Comparison of ENCODE assay signal across 8 cellular contexts in genomic region chr4:15963001-15963451, GRCh38. TPM values are rescaled to one million over a fixed set of nuclear protein-coding genes. Genes with fewer than 3 reads are reported as not detected.
DNase-seq lines count a peak whose midpoint lies in the region; ATAC-seq and TF ChIP-seq lines count a peak whose summit lies in the region.

Gene FGFBP2 (minus strand): TSS chr4:15963175. CDS start chr4:15963129, 46 bp downstream.

- peaks cover 30% of the 10 kb centered on the region for H3K4me1 Mint-ChIP-seq in activated naive CD8-positive, alpha-beta T cell treated with anti-CD3 and anti-CD28 coated beads, Interleukin-2, amount 10 ng/mL, durations not matched to agents 7 days and 5 days

- H3K4me3 ChIP-seq in RWPE2 (ENCODE audit: severe bottlenecking): no peak within 1 kb of the TSS

- no peaks in the 10 kb centered on the region for H3K36me3 ChIP-seq in RWPE2 (ENCODE audit: low read depth)

- intact Hi-C loops in Right ventricle myocardium inferior (cut with DNase I) (loop anchor here (5.0 kb wide), 1 partner anchor 39 kb away; no protein-coding TSS in a partner anchor), cardiac septum (cut with DNase I) (loop anchor here (5.0 kb wide), 1 partner anchor 39 kb away; no protein-coding TSS in a partner anchor)

- H3K27me3 ChIP-seq in RWPE2 (ENCODE audit: insufficient read depth, poor library complexity, severe bottlenecking): no peaks in the 10 kb centered on the region

- H3K9me3 ChIP-seq in RWPE2 (ENCODE audit: severe bottlenecking): no peaks in the 10 kb centered on the region

- POLR2A ChIA-PET in activated naive CD8-positive, alpha-beta T cell treated with anti-CD3 and anti-CD28 coated beads, Interleukin-2, amount 10 ng/mL, durations not matched to agents 7 days and 5 days (lab: Charles Lee): interaction anchor here (0.9 to 1.6 kb wide), 3 partner anchors 10 to 207 kb away, joined by 3 to 4 read pairs (median 3); no protein-coding TSS in a partner anchor

- no peak within 1 kb of the TSS for H3K27ac ChIP-seq in RWPE2 (ENCODE audit: poor library complexity, severe bottlenecking)

- peak; percentile 67 for ATAC-seq in Right ventricle myocardium inferior
- peak; percentile 58 for ATAC-seq in HG03103 (IDR thresholded peaks at IDR 0.05; ENCODE audit: low read depth, unreplicated experiment)
- ATAC-seq in RWPE2 (ENCODE audit: low read depth): peak; percentile 85
- ATAC-seq in activated naive CD8-positive, alpha-beta T cell treated with anti-CD3 and anti-CD28 coated beads, Interleukin-2, amount 10 ng/mL, durations not matched to agents 7 days and 5 days (ENCODE audit: low read depth): peak; percentile 86
- ATAC-seq in HG02938 (IDR thresholded peaks at IDR 0.05; ENCODE audit: unreplicated experiment): no peak

- TF ChIP-seq CTCF in RWPE2 (IDR thresholded peaks at IDR 0.05; ENCODE audit: poor library complexity, severe bottlenecking): peak; percentile 64

- H3K4me1 ChIP-seq in RWPE2 (ENCODE audit: insufficient read depth, poor library complexity, severe bottlenecking): no peaks in the 10 kb centered on the region

- H3K27me3 Mint-ChIP-seq in activated naive CD8-positive, alpha-beta T cell treated with anti-CD3 and anti-CD28 coated beads, Interleukin-2, amount 10 ng/mL, durations not matched to agents 7 days and 5 days: peaks cover 7% of the 10 kb centered on the region

- peaks cover 3% of the 10 kb centered on the region for H3K9me3 Mint-ChIP-seq in activated naive CD8-positive, alpha-beta T cell treated with anti-CD3 and anti-CD28 coated beads, Interleukin-2, amount 10 ng/mL, durations not matched to agents 7 days and 5 days

- DNase-seq in Right ventricle myocardium inferior (ENCODE audit: missing footprints) (peak; percentile 69), cardiac septum (ENCODE audit: low spot score) (no peak), RWPE2 (ENCODE audit: low spot score) (no peak), iris pigment epithelial cell (ENCODE audit: low read depth) (peak; percentile 48)
- peak; percentile 77 for DNase-seq in activated naive CD8-positive, alpha-beta T cell treated with anti-CD3 and anti-CD28 coated beads, Interleukin-2, amount 10 ng/mL, durations not matched to agents 7 days and 5 days
- peak; percentile 16 to 49 (median 40) for DNase-seq in stimulated activated CD4-positive, alpha-beta T cell treated with anti-CD3 and anti-CD28 coated beads, TNF-alpha, amount 100 ng/mL, for 48 hours (ENCODE audit: low read depth in 3 of 3)

- peaks cover 4% of the 10 kb centered on the region for H3K36me3 Mint-ChIP-seq in activated naive CD8-positive, alpha-beta T cell treated with anti-CD3 and anti-CD28 coated beads, Interleukin-2, amount 10 ng/mL, durations not matched to agents 7 days and 5 days

- peak within 1 kb of the TSS; percentile 81 for H3K4me3 Mint-ChIP-seq in activated naive CD8-positive, alpha-beta T cell treated with anti-CD3 and anti-CD28 coated beads, Interleukin-2, amount 10 ng/mL, durations not matched to agents 7 days and 5 days

- peak within 1 kb of the TSS; percentile 72 for H3K27ac Mint-ChIP-seq in activated naive CD8-positive, alpha-beta T cell treated with anti-CD3 and anti-CD28 coated beads, Interleukin-2, amount 10 ng/mL, durations not matched to agents 7 days and 5 days

RNA-seq across cellular contexts. Expression of gene FGFBP2, which starts in this region (rescaled TPM):
- 2.7 TPM for total RNA-seq in Right ventricle myocardium inferior
- 2.6 TPM for total RNA-seq in cardiac septum
- 10 to 100 TPM; 23.9 to 25.0 TPM for total RNA-seq in activated naive CD8-positive, alpha-beta T cell treated with anti-CD3 and anti-CD28 coated beads, Interleukin-2, amount 10 ng/mL, durations not matched to agents 7 days and 5 days

Comparison
In these comparisons a context has a peak if more than half of its experiments do, and no peak if none do; other contexts are left out.
1. DNase-seq: peak in Right ventricle myocardium inferior (single experiment), activated naive CD8-positive, alpha-beta T cell treated with anti-CD3 and anti-CD28 coated beads, Interleukin-2, amount 10 ng/mL, durations not matched to agents 7 days and 5 days (single experiment), iris pigment epithelial cell (single experiment) and stimulated activated CD4-positive, alpha-beta T cell treated with anti-CD3 and anti-CD28 coated beads, TNF-alpha, amount 100 ng/mL, for 48 hours (3 of 3); none in cardiac septum (single experiment) and RWPE2 (single experiment).